ENCODE assay signal across 1 cellular context in the genomic region with DNA sequence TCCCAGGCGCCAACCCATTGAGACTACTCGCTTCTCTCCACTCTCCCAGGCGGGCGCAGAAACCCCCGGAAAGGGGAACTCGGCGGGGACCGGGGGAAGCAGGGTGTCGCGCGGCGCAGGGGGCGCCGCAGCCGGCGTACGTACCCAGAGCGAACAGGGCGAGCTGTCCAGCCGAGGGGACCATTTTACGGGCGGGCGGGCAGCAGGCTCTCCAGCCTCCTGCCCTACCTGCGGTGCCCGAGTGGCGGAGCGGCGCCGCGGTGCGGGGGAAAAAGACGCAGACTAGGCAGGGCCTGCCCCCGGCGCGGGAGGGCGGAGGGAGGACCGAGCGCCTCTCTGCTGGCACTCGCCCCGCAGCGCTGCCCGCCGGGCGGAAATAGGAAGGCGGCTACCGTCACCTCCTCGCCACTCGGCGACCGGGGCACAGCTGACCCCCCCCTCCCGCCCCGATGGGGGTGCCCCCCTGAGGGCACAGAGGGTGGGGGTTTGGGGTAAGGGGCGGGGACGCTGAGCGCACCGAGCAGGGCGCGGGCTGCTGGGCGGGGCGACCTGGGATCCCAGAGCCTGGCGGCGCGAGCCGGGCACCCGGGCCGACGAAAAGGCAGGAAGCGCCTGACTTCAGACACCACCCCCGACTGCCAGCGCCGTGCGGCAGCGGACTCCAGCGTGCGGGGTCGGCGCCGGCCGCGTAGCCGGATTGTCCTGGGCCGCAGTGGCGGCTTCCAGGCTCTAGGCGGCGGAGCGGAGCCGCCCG.
TF ChIP-seq lines count a peak whose summit lies in the region.

A gene (minus strand): TSS at position 243 of the 754 bp plus-strand sequence. CDS start 59 bp downstream, at position 184.

TF ChIP-seq in HEK293, 187 proteins besides CTCF, POLR2A, EP300 and RAD21 (continued from another document and continues in another):
- TF ChIP-seq, protein P1, sequence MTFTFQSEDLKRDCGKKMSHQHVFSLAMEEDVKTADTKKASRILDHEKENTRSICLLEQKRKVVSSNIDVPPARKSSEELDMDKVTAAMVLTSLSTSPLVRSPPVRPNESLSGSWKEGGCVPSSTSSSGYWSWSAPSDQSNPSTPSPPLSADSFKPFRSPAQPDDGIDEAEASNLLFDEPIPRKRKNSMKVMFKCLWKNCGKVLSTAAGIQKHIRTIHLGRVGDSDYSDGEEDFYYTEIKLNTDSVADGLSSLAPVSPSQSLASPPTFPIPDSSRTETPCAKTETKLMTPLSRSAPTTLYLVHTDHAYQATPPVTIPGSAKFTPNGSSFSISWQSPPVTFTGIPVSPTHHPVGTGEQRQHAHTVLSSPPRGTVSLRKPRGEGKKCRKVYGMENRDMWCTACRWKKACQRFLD (tag by site-specific recombination; IDR thresholded peaks at IDR 0.05) = no peak
- TF ChIP-seq ZNF223 (tag by site-specific recombination; IDR thresholded peaks at IDR 0.05) = no peak
- TF ChIP-seq ZEB2 (tag by site-specific recombination; IDR thresholded peaks at IDR 0.05) = peak; percentile 55
- 0 out of 2 replicates have a peak, but pooled peaks have one; percentile 9 for TF ChIP-seq ZNF423 (tag by site-specific recombination; IDR thresholded peaks at IDR 0.05)
- no peak for TF ChIP-seq ZNF549 (tag by site-specific recombination; IDR thresholded peaks at IDR 0.05)
- TF ChIP-seq ZNF175 (tag by site-specific recombination; IDR thresholded peaks at IDR 0.05) = no peak
- TF ChIP-seq ZNF626 (tag by site-specific recombination; IDR thresholded peaks at IDR 0.05) = no peak
- TF ChIP-seq, protein P2, sequence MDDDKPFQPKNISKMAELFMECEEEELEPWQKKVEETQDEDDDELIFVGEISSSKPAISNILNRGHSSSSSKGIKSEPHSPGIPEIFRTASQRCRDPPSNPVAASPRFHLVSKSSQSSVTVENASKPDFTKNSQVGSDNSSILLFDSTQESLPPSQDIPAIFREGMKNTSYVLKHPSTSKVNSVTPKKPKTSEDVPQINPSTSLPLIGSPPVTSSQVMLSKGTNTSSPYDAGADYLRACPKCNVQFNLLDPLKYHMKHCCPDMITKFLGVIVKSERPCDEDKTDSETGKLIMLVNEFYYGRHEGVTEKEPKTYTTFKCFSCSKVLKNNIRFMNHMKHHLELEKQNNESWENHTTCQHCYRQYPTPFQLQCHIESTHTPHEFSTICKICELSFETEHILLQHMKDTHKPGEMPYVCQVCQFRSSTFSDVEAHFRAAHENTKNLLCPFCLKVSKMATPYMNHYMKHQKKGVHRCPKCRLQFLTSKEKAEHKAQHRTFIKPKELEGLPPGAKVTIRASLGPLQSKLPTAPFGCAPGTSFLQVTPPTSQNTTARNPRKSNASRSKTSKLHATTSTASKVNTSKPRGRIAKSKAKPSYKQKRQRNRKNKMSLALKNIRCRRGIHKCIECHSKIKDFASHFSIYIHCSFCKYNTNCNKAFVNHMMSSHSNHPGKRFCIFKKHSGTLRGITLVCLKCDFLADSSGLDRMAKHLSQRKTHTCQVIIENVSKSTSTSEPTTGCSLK (tag by site-specific recombination; IDR thresholded peaks at IDR 0.05) = no peak
- TF ChIP-seq KLF10 (tag by site-specific recombination; IDR thresholded peaks at IDR 0.05) = no peak
- TF ChIP-seq, protein P3, sequence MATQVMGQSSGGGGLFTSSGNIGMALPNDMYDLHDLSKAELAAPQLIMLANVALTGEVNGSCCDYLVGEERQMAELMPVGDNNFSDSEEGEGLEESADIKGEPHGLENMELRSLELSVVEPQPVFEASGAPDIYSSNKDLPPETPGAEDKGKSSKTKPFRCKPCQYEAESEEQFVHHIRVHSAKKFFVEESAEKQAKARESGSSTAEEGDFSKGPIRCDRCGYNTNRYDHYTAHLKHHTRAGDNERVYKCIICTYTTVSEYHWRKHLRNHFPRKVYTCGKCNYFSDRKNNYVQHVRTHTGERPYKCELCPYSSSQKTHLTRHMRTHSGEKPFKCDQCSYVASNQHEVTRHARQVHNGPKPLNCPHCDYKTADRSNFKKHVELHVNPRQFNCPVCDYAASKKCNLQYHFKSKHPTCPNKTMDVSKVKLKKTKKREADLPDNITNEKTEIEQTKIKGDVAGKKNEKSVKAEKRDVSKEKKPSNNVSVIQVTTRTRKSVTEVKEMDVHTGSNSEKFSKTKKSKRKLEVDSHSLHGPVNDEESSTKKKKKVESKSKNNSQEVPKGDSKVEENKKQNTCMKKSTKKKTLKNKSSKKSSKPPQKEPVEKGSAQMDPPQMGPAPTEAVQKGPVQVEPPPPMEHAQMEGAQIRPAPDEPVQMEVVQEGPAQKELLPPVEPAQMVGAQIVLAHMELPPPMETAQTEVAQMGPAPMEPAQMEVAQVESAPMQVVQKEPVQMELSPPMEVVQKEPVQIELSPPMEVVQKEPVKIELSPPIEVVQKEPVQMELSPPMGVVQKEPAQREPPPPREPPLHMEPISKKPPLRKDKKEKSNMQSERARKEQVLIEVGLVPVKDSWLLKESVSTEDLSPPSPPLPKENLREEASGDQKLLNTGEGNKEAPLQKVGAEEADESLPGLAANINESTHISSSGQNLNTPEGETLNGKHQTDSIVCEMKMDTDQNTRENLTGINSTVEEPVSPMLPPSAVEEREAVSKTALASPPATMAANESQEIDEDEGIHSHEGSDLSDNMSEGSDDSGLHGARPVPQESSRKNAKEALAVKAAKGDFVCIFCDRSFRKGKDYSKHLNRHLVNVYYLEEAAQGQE (tag by site-specific recombination; IDR thresholded peaks at IDR 0.05) = peak; percentile 69
- no peak for TF ChIP-seq ZNF776 (tag by site-specific recombination; IDR thresholded peaks at IDR 0.05; ENCODE audit: borderline replicate concordance)
- TF ChIP-seq HOXD13 (CRISPR knock-in tag; IDR thresholded peaks at IDR 0.05; ENCODE audit: borderline replicate concordance) = no peak
- no peak for TF ChIP-seq GLI4 (tag by site-specific recombination; IDR thresholded peaks at IDR 0.05)
- no peak for TF ChIP-seq ZNF391 (tag by site-specific recombination; IDR thresholded peaks at IDR 0.05; ENCODE audit: borderline replicate concordance, low read depth)
- TF ChIP-seq ZNF23 (tag by site-specific recombination; IDR thresholded peaks at IDR 0.05; ENCODE audit: borderline replicate concordance) = no peak
- no peak for TF ChIP-seq ZFP41 (tag by site-specific recombination; IDR thresholded peaks at IDR 0.05; ENCODE audit: borderline replicate concordance)
- TF ChIP-seq SP7 (tag by site-specific recombination; IDR thresholded peaks at IDR 0.05) = no peak
- no peak for TF ChIP-seq ZNF621 (tag by site-specific recombination; IDR thresholded peaks at IDR 0.05)
- TF ChIP-seq ZNF561 (tag by site-specific recombination; IDR thresholded peaks at IDR 0.05; ENCODE audit: borderline replicate concordance) = no peak
- TF ChIP-seq ZNF121 (tag by site-specific recombination; IDR thresholded peaks at IDR 0.05) = no peak
- no peak for TF ChIP-seq RBAK (tag by site-specific recombination; IDR thresholded peaks at IDR 0.05)
- no peak for TF ChIP-seq ZNF544 (tag by site-specific recombination; IDR thresholded peaks at IDR 0.05)
- TF ChIP-seq ZNF768 (tag by site-specific recombination; IDR thresholded peaks at IDR 0.05) = no peak
- no peak for TF ChIP-seq YY1 (tag by site-specific recombination; IDR thresholded peaks at IDR 0.05)
- TF ChIP-seq, protein P4, sequence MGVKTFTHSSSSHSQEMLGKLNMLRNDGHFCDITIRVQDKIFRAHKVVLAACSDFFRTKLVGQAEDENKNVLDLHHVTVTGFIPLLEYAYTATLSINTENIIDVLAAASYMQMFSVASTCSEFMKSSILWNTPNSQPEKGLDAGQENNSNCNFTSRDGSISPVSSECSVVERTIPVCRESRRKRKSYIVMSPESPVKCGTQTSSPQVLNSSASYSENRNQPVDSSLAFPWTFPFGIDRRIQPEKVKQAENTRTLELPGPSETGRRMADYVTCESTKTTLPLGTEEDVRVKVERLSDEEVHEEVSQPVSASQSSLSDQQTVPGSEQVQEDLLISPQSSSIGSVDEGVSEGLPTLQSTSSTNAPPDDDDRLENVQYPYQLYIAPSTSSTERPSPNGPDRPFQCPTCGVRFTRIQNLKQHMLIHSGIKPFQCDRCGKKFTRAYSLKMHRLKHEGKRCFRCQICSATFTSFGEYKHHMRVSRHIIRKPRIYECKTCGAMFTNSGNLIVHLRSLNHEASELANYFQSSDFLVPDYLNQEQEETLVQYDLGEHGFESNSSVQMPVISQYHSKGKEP (tag by site-specific recombination; IDR thresholded peaks at IDR 0.05) = no peak
- TF ChIP-seq ZNF654 (tag by site-specific recombination; IDR thresholded peaks at IDR 0.05; ENCODE audit: low read depth) = 0 out of 2 replicates have a peak, but pooled peaks have one; percentile 7
- no peak for TF ChIP-seq ZNF138 (tag by site-specific recombination; IDR thresholded peaks at IDR 0.05; ENCODE audit: borderline replicate concordance)
- TF ChIP-seq, protein P5, sequence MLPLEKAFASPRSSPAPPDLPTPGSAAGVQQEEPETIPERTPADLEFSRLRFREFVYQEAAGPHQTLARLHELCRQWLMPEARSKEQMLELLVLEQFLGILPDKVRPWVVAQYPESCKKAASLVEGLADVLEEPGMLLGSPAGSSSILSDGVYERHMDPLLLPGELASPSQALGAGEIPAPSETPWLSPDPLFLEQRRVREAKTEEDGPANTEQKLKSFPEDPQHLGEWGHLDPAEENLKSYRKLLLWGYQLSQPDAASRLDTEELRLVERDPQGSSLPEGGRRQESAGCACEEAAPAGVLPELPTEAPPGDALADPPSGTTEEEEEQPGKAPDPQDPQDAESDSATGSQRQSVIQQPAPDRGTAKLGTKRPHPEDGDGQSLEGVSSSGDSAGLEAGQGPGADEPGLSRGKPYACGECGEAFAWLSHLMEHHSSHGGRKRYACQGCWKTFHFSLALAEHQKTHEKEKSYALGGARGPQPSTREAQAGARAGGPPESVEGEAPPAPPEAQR (tag by site-specific recombination; IDR thresholded peaks at IDR 0.05) = no peak
- TF ChIP-seq KLF9 (tag by site-specific recombination; IDR thresholded peaks at IDR 0.05; ENCODE audit: low read depth) = no peak; the same call in 1 of the 2 replicates
- no peak for TF ChIP-seq ZNF610 (tag by site-specific recombination; IDR thresholded peaks at IDR 0.05; ENCODE audit: borderline replicate concordance)
- no peak for TF ChIP-seq ZNF529 (tag by site-specific recombination; IDR thresholded peaks at IDR 0.05; ENCODE audit: insufficient replicate concordance)
- TF ChIP-seq SCRT1 (tag by site-specific recombination; IDR thresholded peaks at IDR 0.05; ENCODE audit: borderline replicate concordance) = no peak
- TF ChIP-seq ZNF394 (tag by site-specific recombination; IDR thresholded peaks at IDR 0.05; ENCODE audit: borderline replicate concordance) = 0 out of 2 replicates have a peak, but pooled peaks have one; percentile 29
- no peak for TF ChIP-seq SCRT2 (tag by site-specific recombination; IDR thresholded peaks at IDR 0.05)
- TF ChIP-seq KLF8 (tag by site-specific recombination; IDR thresholded peaks at IDR 0.05) = no peak
- TF ChIP-seq ZNF37A (tag by site-specific recombination; IDR thresholded peaks at IDR 0.05) = no peak
- no peak for TF ChIP-seq GFI1B (tag by site-specific recombination; IDR thresholded peaks at IDR 0.05)
- TF ChIP-seq, protein P6, sequence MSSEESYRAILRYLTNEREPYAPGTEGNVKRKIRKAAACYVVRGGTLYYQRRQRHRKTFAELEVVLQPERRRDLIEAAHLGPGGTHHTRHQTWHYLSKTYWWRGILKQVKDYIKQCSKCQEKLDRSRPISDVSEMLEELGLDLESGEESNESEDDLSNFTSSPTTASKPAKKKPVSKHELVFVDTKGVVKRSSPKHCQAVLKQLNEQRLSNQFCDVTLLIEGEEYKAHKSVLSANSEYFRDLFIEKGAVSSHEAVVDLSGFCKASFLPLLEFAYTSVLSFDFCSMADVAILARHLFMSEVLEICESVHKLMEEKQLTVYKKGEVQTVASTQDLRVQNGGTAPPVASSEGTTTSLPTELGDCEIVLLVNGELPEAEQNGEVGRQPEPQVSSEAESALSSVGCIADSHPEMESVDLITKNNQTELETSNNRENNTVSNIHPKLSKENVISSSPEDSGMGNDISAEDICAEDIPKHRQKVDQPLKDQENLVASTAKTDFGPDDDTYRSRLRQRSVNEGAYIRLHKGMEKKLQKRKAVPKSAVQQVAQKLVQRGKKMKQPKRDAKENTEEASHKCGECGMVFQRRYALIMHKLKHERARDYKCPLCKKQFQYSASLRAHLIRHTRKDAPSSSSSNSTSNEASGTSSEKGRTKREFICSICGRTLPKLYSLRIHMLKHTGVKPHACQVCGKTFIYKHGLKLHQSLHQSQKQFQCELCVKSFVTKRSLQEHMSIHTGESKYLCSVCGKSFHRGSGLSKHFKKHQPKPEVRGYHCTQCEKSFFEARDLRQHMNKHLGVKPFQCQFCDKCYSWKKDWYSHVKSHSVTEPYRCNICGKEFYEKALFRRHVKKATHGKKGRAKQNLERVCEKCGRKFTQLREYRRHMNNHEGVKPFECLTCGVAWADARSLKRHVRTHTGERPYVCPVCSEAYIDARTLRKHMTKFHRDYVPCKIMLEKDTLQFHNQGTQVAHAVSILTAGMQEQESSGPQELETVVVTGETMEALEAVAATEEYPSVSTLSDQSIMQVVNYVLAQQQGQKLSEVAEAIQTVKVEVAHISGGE (tag by site-specific recombination; conservative IDR thresholded peaks at IDR 0.05; ENCODE audit: low read depth) = peak; percentile 57; the same call in 1 of the 2 replicates
- TF ChIP-seq TCF7L2 (IDR thresholded peaks at IDR 0.05; ENCODE audit: borderline replicate concordance, low read depth, low read length) = no peak
- TF ChIP-seq ZNF311 (tag by site-specific recombination; IDR thresholded peaks at IDR 0.05; ENCODE audit: borderline replicate concordance) = no peak
- TF ChIP-seq, protein P7, sequence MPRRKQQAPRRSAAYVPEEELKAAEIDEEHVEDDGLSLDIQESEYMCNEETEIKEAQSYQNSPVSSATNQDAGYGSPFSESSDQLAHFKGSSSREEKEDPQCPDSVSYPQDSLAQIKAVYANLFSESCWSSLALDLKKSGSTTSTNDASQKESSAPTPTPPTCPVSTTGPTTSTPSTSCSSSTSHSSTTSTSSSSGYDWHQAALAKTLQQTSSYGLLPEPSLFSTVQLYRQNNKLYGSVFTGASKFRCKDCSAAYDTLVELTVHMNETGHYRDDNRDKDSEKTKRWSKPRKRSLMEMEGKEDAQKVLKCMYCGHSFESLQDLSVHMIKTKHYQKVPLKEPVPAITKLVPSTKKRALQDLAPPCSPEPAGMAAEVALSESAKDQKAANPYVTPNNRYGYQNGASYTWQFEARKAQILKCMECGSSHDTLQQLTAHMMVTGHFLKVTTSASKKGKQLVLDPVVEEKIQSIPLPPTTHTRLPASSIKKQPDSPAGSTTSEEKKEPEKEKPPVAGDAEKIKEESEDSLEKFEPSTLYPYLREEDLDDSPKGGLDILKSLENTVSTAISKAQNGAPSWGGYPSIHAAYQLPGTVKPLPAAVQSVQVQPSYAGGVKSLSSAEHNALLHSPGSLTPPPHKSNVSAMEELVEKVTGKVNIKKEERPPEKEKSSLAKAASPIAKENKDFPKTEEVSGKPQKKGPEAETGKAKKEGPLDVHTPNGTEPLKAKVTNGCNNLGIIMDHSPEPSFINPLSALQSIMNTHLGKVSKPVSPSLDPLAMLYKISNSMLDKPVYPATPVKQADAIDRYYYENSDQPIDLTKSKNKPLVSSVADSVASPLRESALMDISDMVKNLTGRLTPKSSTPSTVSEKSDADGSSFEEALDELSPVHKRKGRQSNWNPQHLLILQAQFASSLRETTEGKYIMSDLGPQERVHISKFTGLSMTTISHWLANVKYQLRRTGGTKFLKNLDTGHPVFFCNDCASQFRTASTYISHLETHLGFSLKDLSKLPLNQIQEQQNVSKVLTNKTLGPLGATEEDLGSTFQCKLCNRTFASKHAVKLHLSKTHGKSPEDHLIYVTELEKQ (tag by site-specific recombination; IDR thresholded peaks at IDR 0.05; ENCODE audit: borderline replicate concordance) = no peak
- no peak for TF ChIP-seq ZNF624 (tag by site-specific recombination; IDR thresholded peaks at IDR 0.05)
- no peak for TF ChIP-seq ZNF248 (tag by site-specific recombination; IDR thresholded peaks at IDR 0.05)
- TF ChIP-seq ZNF596 (tag by site-specific recombination; IDR thresholded peaks at IDR 0.05) = no peak
- TF ChIP-seq GLI2 (tag by site-specific recombination; IDR thresholded peaks at IDR 0.05; ENCODE audit: borderline replicate concordance, low read depth) = no peak
- no peak for TF ChIP-seq MYNN (tag by site-specific recombination; IDR thresholded peaks at IDR 0.05; ENCODE audit: borderline replicate concordance)
